In genomic region chr13:41296879-41297646, GRCh38 we compare ENCODE assay signal across 24 cellular contexts.
"Had no signal": no experiment of that assay in that cellular context is flagged by ENCODE, and none has a peak within 500 bp of the region (broad histone marks: within the 10 kb centered on the region; RNA-seq: fewer than 3 reads in every experiment).

No MANE protein-coding gene starts in this region.

- ATAC-seq: esophagus mucosa; heart right ventricle; left colon; right lobe of liver; stimulated activated memory B cell treated with anti-CD40 and anti-IgM and Interleukin-4, amounts not matched to agents 10 μg/mL and 1 μg/mL and 100 μg/mL, for 72 hours; T-cell had no signal

- DNase-seq: activated CD4-positive, alpha-beta T cell treated with anti-CD3 and anti-CD28 coated beads, Interleukin-2, amount 10 ng/mL, durations not matched to agents 7 days and 5 days; activated CD4-positive, CD25-positive, alpha-beta regulatory T cell treated with anti-CD3 and anti-CD28 coated beads, Interleukin-2, amount 50 U/mL, for 72 hours; activated gamma-delta T cell treated with Interleukin-2 at 50 U/mL for 16 hours; activated T-cell treated with anti-CD3 and anti-CD28 coated beads, Interleukin-2, amount 50 U/mL, for 1 hour; anterior cingulate cortex; dermis blood vessel endothelial cell; effector CD8-positive, alpha-beta T cell; heart right ventricle; left colon; nephron progenitor cell; right lobe of liver; small intestine; stimulated activated CD4-positive, alpha-beta T cell treated with anti-CD3 and anti-CD28 coated beads, Interleukin-15, amount 100 ng/mL, for 24 hours; stomach; T-cell; WERI-Rb-1 had no signal

- H3K36me3 ChIP-seq: heart right ventricle, right lobe of liver, stomach, WERI-Rb-1 had no signal

- H3K27ac ChIP-seq: heart right ventricle, right lobe of liver, stomach, WERI-Rb-1 had no signal

- H3K27me3 Mint-ChIP-seq: activated naive CD4-positive, alpha-beta T cell treated with anti-CD3 and anti-CD28 coated beads, Interleukin-2, amount 50 U/mL, for 24 hours had no signal

- H3K4me1 Mint-ChIP-seq: brain; memory B cell; nephron progenitor cell; stimulated activated memory B cell treated with anti-CD40 and anti-IgM and Interleukin-4, amounts not matched to agents 10 μg/mL and 1 μg/mL and 100 μg/mL, for 72 hours had no signal

- H3K27ac Mint-ChIP-seq: activated CD4-positive, alpha-beta T cell treated with anti-CD3 and anti-CD28 coated beads, Interleukin-2, amount 10 ng/mL, durations not matched to agents 7 days and 5 days; activated naive CD4-positive, alpha-beta T cell treated with anti-CD3 and anti-CD28 coated beads, Interleukin-2, amount 50 U/mL, for 24 hours; brain; memory B cell; nephron progenitor cell; stimulated activated memory B cell treated with anti-CD40 and anti-IgM and Interleukin-4, amounts not matched to agents 10 μg/mL and 1 μg/mL and 100 μg/mL, for 72 hours; T-cell; T-helper 2 cell treated with Interferon-gamma antibody and Interleukin-4, amounts not matched to agents 5 μg/mL and 100 μg/mL, for 36 hours; type B pancreatic cell had no signal

- FAIRE-seq: keratinocyte had no signal

- H3K9me3 Mint-ChIP-seq: activated naive CD4-positive, alpha-beta T cell treated with anti-CD3 and anti-CD28 coated beads, Interleukin-2, amount 50 U/mL, for 24 hours; T-cell; T-helper 2 cell treated with Interferon-gamma antibody and Interleukin-4, amounts not matched to agents 5 μg/mL and 100 μg/mL, for 36 hours had no signal

- H3K27me3 ChIP-seq: heart right ventricle, right lobe of liver, stomach had no signal

- H3K36me3 Mint-ChIP-seq: brain, type B pancreatic cell had no signal

- H3K4me3 ChIP-seq: heart right ventricle, right lobe of liver, stomach had no signal

- H3K4me1 ChIP-seq: heart right ventricle, right lobe of liver, stomach had no signal

- H3K4me3 Mint-ChIP-seq: activated CD4-positive, alpha-beta T cell treated with anti-CD3 and anti-CD28 coated beads, Interleukin-2, amount 10 ng/mL, durations not matched to agents 7 days and 5 days; activated naive CD4-positive, alpha-beta T cell treated with anti-CD3 and anti-CD28 coated beads, Interleukin-2, amount 50 U/mL, for 24 hours; brain; memory B cell; nephron progenitor cell; stimulated activated memory B cell treated with anti-CD40 and anti-IgM and Interleukin-4, amounts not matched to agents 10 μg/mL and 1 μg/mL and 100 μg/mL, for 72 hours; T-cell; T-helper 2 cell treated with Interferon-gamma antibody and Interleukin-4, amounts not matched to agents 5 μg/mL and 100 μg/mL, for 36 hours; type B pancreatic cell had no signal
